In the genomic region with DNA sequence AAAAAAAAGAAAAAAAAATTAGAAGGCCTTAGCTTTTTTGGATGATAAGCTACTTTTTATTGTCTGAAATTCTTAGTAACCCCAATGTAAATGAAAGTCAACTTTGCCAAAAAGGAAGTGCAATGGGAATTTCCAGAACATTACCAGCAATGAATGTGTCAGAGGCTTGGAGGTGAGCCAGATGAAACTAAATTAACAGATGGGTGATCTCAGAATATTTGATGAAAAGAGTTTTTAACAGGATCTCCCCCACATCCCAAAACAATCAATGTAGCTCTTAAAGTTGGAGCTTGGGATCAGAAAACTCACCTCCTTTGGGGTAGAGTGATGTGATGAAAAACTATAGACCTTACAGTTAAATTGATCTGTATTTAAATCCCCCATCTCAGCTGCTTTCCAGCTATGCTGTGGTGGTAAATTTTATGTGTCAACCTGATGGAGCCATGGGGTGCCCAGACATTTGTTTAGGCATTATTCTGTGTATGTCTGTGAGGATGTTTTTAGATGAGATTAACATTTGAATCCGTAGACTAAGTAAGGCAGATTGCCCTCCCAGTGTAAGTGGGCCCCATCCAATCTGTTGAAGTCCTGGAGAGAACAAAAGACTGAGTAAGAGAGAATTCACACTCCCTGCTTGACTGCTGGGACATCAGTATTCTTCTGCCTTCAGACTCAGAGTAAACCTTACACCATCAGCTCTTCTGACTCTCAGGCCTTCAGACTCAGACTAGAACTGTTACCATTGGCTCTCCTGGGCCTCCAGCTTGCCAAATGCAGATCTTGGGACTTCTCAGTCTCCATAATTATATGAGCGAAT, we compare ENCODE assay signal across 9 cellular contexts.
DNase-seq lines count a peak whose midpoint lies in the region; ATAC-seq and TF ChIP-seq lines count a peak whose summit lies in the region.
"Had no signal": no experiment of that assay in that cellular context is flagged by ENCODE, and none has a peak within 500 bp of the region (broad histone marks: within the 10 kb centered on the region; RNA-seq: fewer than 3 reads in every experiment).

No MANE protein-coding gene starts in this region.

- peak overlapping the region; percentile 90 for H3K27ac ChIP-seq in brain microvascular endothelial cell
- peak overlapping the region; percentile 17 to 60 for H3K27ac ChIP-seq in lung (ENCODE audit: low read depth in 1 of 2, low read length in 1 of 2)
- H3K27ac ChIP-seq: KMS-11 had no signal

- CTCF ChIA-PET in BJ (lab: Yijun Ruan, JAX), result interaction anchor here (1.0 to 1.9 kb wide), 6 partner anchors 11 to 85 kb away, joined by 3 to 9 read pairs (median 5); no protein-coding TSS in a partner anchor

- H3K4me1 ChIP-seq in lung (ENCODE audit: control insufficient read depth in 2 of 2, insufficient read depth in 2 of 2, low read length in 2 of 2), result peaks cover 1 to 3% of the 10 kb centered on the region in 2 donors

- ATAC-seq in HG02610 (IDR thresholded peaks at IDR 0.05; ENCODE audit: unreplicated experiment) (peak; percentile 73), lung (ENCODE audit: insufficient read depth, low FRiP score) (no peak), GM21723 (IDR thresholded peaks at IDR 0.05; ENCODE audit: unreplicated experiment) (no peak)

- TF ChIP-seq CTCF in BJ (IDR thresholded peaks at IDR 0.05; ENCODE audit: insufficient read depth, low read depth, low read length), result no peak
- no peak for TF ChIP-seq CTCF in brain microvascular endothelial cell (IDR thresholded peaks at IDR 0.05; ENCODE audit: low read depth, low read length, missing control alignments)
- no peak for TF ChIP-seq CTCF in lung (IDR thresholded peaks at IDR 0.05; ENCODE audit: control extremely low read depth, extremely low read depth)
- no peak for TF ChIP-seq CTCF in lower leg skin (IDR thresholded peaks at IDR 0.05)

- H3K4me3 ChIP-seq in BJ (ENCODE audit: low read depth, low read length) (no peak overlapping the region), brain microvascular endothelial cell (ENCODE audit: low read depth, low read length) (no peak overlapping the region), lung (no peak overlapping the region), lower leg skin (ENCODE audit: low read depth, poor library complexity, severe bottlenecking) (no peak overlapping the region)

- in situ Hi-C loops in brain microvascular endothelial cell (cut with HindIII; ENCODE audit: low pct_ligation_motif_present, low sequenced_read_pairs), result no loop called here

- TF ChIP-seq POLR2A in lower leg skin (IDR thresholded peaks at IDR 0.05), result no peak

- 66 to 74% methylated on average over 2 of the region's 2 CpGs for WGBS in lung, 2 donors
- WGBS in lower leg skin, 2 donors, result 62% methylated on average over 2 of the region's 2 CpGs

- intact Hi-C loops in lower leg skin (cut with DNase I; ENCODE audit: low total_unique reads), result no loop called here

- no peaks in the 10 kb centered on the region for H3K9me3 ChIP-seq in lung (ENCODE audit: control insufficient read depth in 2 of 2, insufficient read depth in 1 of 2, low read length in 1 of 2)

- H3K27me3 ChIP-seq in BJ (ENCODE audit: control insufficient read depth, insufficient read depth, low read length), result no peaks in the 10 kb centered on the region
- H3K27me3 ChIP-seq in brain microvascular endothelial cell (replicated peaks), result no peaks in the 10 kb centered on the region
- H3K27me3 ChIP-seq in lung (ENCODE audit: control insufficient read depth, insufficient read depth), result no peaks in the 10 kb centered on the region

- DNase-seq in BJ (ENCODE audit: low read depth), result peak; percentile 33
- peak; percentile 80 for DNase-seq in brain microvascular endothelial cell
- no peak for DNase-seq in lung (ENCODE audit: low spot score)
- no peak for DNase-seq in NK-92 treated with Interleukin-12 subunit alpha and Interleukin-12 subunit beta, amount 100 ng/mL, for 24 hours (lab: John Stamatoyannopoulos, UW)
- no peak for DNase-seq in lower leg skin (ENCODE audit: low spot score in 2 of 2)
- no peak for DNase-seq in GF-D8 (lab: John Stamatoyannopoulos, UW)

- H3K36me3 ChIP-seq in BJ (ENCODE audit: control insufficient read depth, insufficient read depth, low read length) (no peaks in the 10 kb centered on the region), brain microvascular endothelial cell (replicated peaks) (no peaks in the 10 kb centered on the region), lung (ENCODE audit: control insufficient read depth in 2 of 2, insufficient read depth in 2 of 2, low read length in 2 of 2) (no peaks in the 10 kb centered on the region)

- POLR2A ChIA-PET in BJ (lab: Charles Lee), result no interaction called here

Comparison
In these comparisons a context has a peak if more than half of its experiments do, and no peak if none do; other contexts are left out.
1. DNase-seq: peak in BJ (single experiment) and brain microvascular endothelial cell (single experiment); none in lung (single experiment), NK-92 treated with Interleukin-12 subunit alpha and Interleukin-12 subunit beta, amount 100 ng/mL, for 24 hours (single experiment), lower leg skin (0 of 2) and GF-D8 (single experiment).